ENCODE assay signal across 13 cellular contexts in the genomic region with DNA sequence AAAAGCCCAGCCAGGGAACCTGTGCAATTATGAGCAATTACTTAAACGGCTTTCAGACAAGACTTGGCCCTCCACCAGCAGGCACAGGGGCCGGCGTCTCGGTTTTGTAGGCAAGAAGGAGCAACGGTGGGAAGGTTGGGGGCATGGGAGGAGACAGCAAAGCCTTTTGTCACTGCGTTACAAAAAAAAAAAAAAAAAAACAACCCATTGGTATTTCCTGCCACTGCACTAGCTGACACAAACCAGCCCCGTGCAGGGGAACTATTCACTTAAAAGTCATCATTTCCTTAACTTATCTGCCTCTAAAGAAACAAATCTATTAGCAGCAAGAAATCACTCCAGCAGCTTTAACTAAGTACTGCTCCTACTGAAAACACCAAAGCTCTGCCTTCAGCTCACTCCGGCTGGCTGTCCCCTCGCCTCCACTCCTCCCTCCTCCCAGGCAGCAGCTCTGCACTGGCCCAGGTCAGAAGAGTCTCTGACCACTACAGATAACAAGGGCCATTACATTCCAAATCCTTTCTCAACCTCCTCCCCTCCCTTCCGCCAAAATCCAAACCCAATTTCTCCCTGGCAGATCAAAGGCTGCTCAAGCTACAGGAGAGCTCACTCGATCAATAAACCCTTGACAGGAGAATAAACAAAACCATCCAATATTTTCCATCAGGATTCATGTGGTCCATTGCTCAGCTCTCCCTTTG.
A peak's percentile ranks its signal among the peaks of the same experiment; 100 is the strongest.
DNase-seq lines count a peak whose midpoint lies in the region; ATAC-seq and TF ChIP-seq lines count a peak whose summit lies in the region.
"Had no signal": no experiment of that assay in that cellular context is flagged by ENCODE, and none has a peak within 500 bp of the region (broad histone marks: within the 10 kb centered on the region; RNA-seq: fewer than 3 reads in every experiment).

No MANE protein-coding gene starts in this region.

- in situ Hi-C loops in ACHN (cut with HindIII; ENCODE audit: low pct_ligation_motif_present, low pct_unique_long_range_greater_than_20kb, low sequenced_read_pairs), result no loop called here

- peak overlapping the region; percentile 96 for H3K27ac ChIP-seq in mesodermal cell (ENCODE audit: low read depth, low read length, severe bottlenecking)

- no peak for ATAC-seq in GM19467 (IDR thresholded peaks at IDR 0.05; ENCODE audit: unreplicated experiment)
- ATAC-seq: stimulated activated naive CD8-positive, alpha-beta T cell treated with anti-CD3 and anti-CD28 coated beads, Interleukin-15, amount 100 ng/mL, for 72 hours had no signal

- H3K4me3 ChIP-seq in fibroblast of the aortic adventitia (ENCODE audit: low read depth, low read length) (no peak overlapping the region), mesodermal cell (ENCODE audit: extremely low read depth, insufficient read depth, low read length, poor library complexity, severe bottlenecking) (no peak overlapping the region)

- no peaks in the 10 kb centered on the region for H3K4me1 Mint-ChIP-seq in activated CD4-positive, alpha-beta memory T cell treated with anti-CD3 and anti-CD28 coated beads, Interleukin-2, amount 10 ng/mL, durations not matched to agents 7 days and 5 days
- H3K4me1 Mint-ChIP-seq: stimulated activated naive CD8-positive, alpha-beta T cell treated with anti-CD3 and anti-CD28 coated beads, Interleukin-15, amount 100 ng/mL, for 72 hours had no signal

- peaks cover 25% of the 10 kb centered on the region for H3K4me1 ChIP-seq in mesodermal cell (ENCODE audit: control insufficient read depth, insufficient read depth, low read length, poor library complexity, severe bottlenecking)

- POLR2A ChIA-PET in activated CD4-positive, alpha-beta memory T cell treated with anti-CD3 and anti-CD28 coated beads, Interleukin-2, amount 10 ng/mL, durations not matched to agents 7 days and 5 days (lab: Charles Lee), result no interaction called here

- no peak overlapping the region for H3K4me3 Mint-ChIP-seq in activated CD4-positive, alpha-beta memory T cell treated with anti-CD3 and anti-CD28 coated beads, Interleukin-2, amount 10 ng/mL, durations not matched to agents 7 days and 5 days
- H3K4me3 Mint-ChIP-seq: stimulated activated naive CD8-positive, alpha-beta T cell treated with anti-CD3 and anti-CD28 coated beads, Interleukin-15, amount 100 ng/mL, for 72 hours had no signal

- no peaks in the 10 kb centered on the region for H3K36me3 ChIP-seq in mesodermal cell (ENCODE audit: control insufficient read depth, insufficient read depth, low read length)

- peak; percentile 47 for DNase-seq in EH (ENCODE audit: low read depth)
- DNase-seq in NCI-H1105 treated with DMSO at 0.1 percent for 48 hours (lab: John Stamatoyannopoulos, UW), result peak; percentile 80
- DNase-seq in fibroblast of the aortic adventitia (ENCODE audit: low read depth), result peak; percentile 54
- no peak for DNase-seq in ACHN
- no peak for DNase-seq in T-helper 1 cell
- DNase-seq in activated CD4-positive, alpha-beta memory T cell treated with anti-CD3 and anti-CD28 coated beads, Interleukin-2, amount 10 ng/mL, durations not matched to agents 7 days and 5 days, result no peak
- DNase-seq: activated CD4-positive, alpha-beta T cell treated with anti-CD3 and anti-CD28 coated beads for 48 hours; anterior cingulate cortex; DND-41; NCI-H2081 treated with DMSO at 0.1 percent for 48 hours; stimulated activated naive CD8-positive, alpha-beta T cell treated with anti-CD3 and anti-CD28 coated beads, Interleukin-15, amount 100 ng/mL, for 72 hours had no signal

- TF ChIP-seq CTCF in fibroblast of the aortic adventitia (IDR thresholded peaks at IDR 0.05; ENCODE audit: insufficient read depth, low read length), result no peak

- no peak overlapping the region for H3K27ac Mint-ChIP-seq in activated CD4-positive, alpha-beta memory T cell treated with anti-CD3 and anti-CD28 coated beads, Interleukin-2, amount 10 ng/mL, durations not matched to agents 7 days and 5 days

- H3K9me3 Mint-ChIP-seq in activated CD4-positive, alpha-beta memory T cell treated with anti-CD3 and anti-CD28 coated beads, Interleukin-2, amount 10 ng/mL, durations not matched to agents 7 days and 5 days, result no peaks in the 10 kb centered on the region
- H3K9me3 Mint-ChIP-seq: stimulated activated naive CD8-positive, alpha-beta T cell treated with anti-CD3 and anti-CD28 coated beads, Interleukin-15, amount 100 ng/mL, for 72 hours had no signal

- H3K9me3 ChIP-seq in mesodermal cell (ENCODE audit: control insufficient read depth, low read length), result peaks cover 8% of the 10 kb centered on the region

- 5% methylated on average over 4 of the region's 11 CpGs for WGBS in mesodermal cell (ENCODE audit: insufficient coverage in 2 of 2), 2 experiments

- CTCF ChIA-PET in activated CD4-positive, alpha-beta memory T cell treated with anti-CD3 and anti-CD28 coated beads, Interleukin-2, amount 10 ng/mL, durations not matched to agents 7 days and 5 days (lab: Charles Lee), result interaction anchor here (1.3 kb wide), 1 partner anchor 56 kb away, joined by 3 read pairs; no protein-coding TSS in a partner anchor

- peaks cover 22% of the 10 kb centered on the region for H3K27me3 Mint-ChIP-seq in activated CD4-positive, alpha-beta memory T cell treated with anti-CD3 and anti-CD28 coated beads, Interleukin-2, amount 10 ng/mL, durations not matched to agents 7 days and 5 days

- H3K36me3 Mint-ChIP-seq in activated CD4-positive, alpha-beta memory T cell treated with anti-CD3 and anti-CD28 coated beads, Interleukin-2, amount 10 ng/mL, durations not matched to agents 7 days and 5 days (ENCODE audit: low read depth), result no peaks in the 10 kb centered on the region

Comparison
In these comparisons a context has a peak if more than half of its experiments do, and no peak if none do; other contexts are left out.
1. DNase-seq: peak in EH (single experiment), NCI-H1105 treated with DMSO at 0.1 percent for 48 hours (single experiment) and fibroblast of the aortic adventitia (single experiment); none in ACHN (single experiment), T-helper 1 cell (0 of 5) and activated CD4-positive, alpha-beta memory T cell treated with anti-CD3 and anti-CD28 coated beads, Interleukin-2, amount 10 ng/mL, durations not matched to agents 7 days and 5 days (single experiment).